ENCODE assay signal across 18 cellular contexts in genomic region chr5:52706775-52707174, GRCh38.
DNase-seq lines count a peak whose midpoint lies in the region; ATAC-seq, FAIRE-seq and TF ChIP-seq lines count a peak whose summit lies in the region.
"Had no signal": no experiment of that assay in that cellular context is flagged by ENCODE, and none has a peak within 500 bp of the region (broad histone marks: within the 10 kb centered on the region; RNA-seq: fewer than 3 reads in every experiment).

No MANE protein-coding gene starts in this region.

- H3K4me1 Mint-ChIP-seq in WTC11, result peaks cover 11% of the 10 kb centered on the region

- H2AK5ac ChIP-seq in mesenchymal stem cell (ENCODE audit: low read length, severe bottlenecking), result no peak overlapping the region

- 0 out of 2 replicates have a peak overlapping the region, but pooled peaks have one; percentile 18 for H3K4me2 ChIP-seq in HepG2 (ENCODE audit: low read depth, low read length)
- H3K4me2 ChIP-seq in mesenchymal stem cell (ENCODE audit: low read length, poor library complexity, severe bottlenecking), result no peak overlapping the region

- H2BK15ac ChIP-seq in mesenchymal stem cell (ENCODE audit: low read depth, poor library complexity, severe bottlenecking), result no peak overlapping the region

- H3K36me3 Mint-ChIP-seq in WTC11, result no peaks in the 10 kb centered on the region
- H3K36me3 Mint-ChIP-seq: CD4-positive, alpha-beta memory T cell had no signal

- H4K91ac ChIP-seq in mesenchymal stem cell (ENCODE audit: low read length), result no peak overlapping the region

- H3K9ac ChIP-seq in HepG2 (ENCODE audit: insufficient read depth, low read depth, low read length) (no peak overlapping the region), mesenchymal stem cell (ENCODE audit: low read length) (no peak overlapping the region)

- no peak for TF ChIP-seq RAD21 in HepG2 (CRISPR knock-in tag; IDR thresholded peaks at IDR 0.05)

- CTCF ChIA-PET in HepG2 (lab: Yijun Ruan, JAX; ENCODE audit: low intra/inter-chr PET ratio, low total read pairs) (no interaction called here), WTC11 (lab: Charles Lee) (interaction anchor here (0.9 kb wide), 1 partner anchor 14 kb away, joined by 3 read pairs; no protein-coding TSS in a partner anchor), HEK293T (lab: Yijun Ruan, JAX) (no interaction called here), A673 (lab: Charles Lee) (no interaction called here)

- peak overlapping the region; percentile 2 to 91 for H2BK12ac ChIP-seq in mesenchymal stem cell (ENCODE audit: low read length in 2 of 2)

- no peak overlapping the region for H3K23ac ChIP-seq in mesenchymal stem cell (ENCODE audit: low read length in 2 of 2)

- no peak for TF ChIP-seq CTCF in HepG2 (CRISPR knock-in tag; IDR thresholded peaks at IDR 0.05)
- no peak for TF ChIP-seq CTCF in right lobe of liver (IDR thresholded peaks at IDR 0.05)
- no peak for TF ChIP-seq CTCF in WTC11 (IDR thresholded peaks at IDR 0.05)
- no peak for TF ChIP-seq CTCF in A673 (conservative IDR thresholded peaks at IDR 0.05; ENCODE audit: low read depth, low read length)

- no peaks in the 10 kb centered on the region for H4K20me1 ChIP-seq in HepG2 (ENCODE audit: insufficient read depth, low read length)

- no peak overlapping the region for H3K27ac Mint-ChIP-seq in WTC11
- H3K27ac Mint-ChIP-seq: CD4-positive, alpha-beta memory T cell had no signal

- TF ChIP-seq POLR2A in HepG2 (IDR thresholded peaks at IDR 0.05; ENCODE audit: insufficient read depth in 1 of 2, low read depth in 2 of 2, low read length in 2 of 2) (no peak), right lobe of liver (IDR thresholded peaks at IDR 0.05) (no peak)

- intact Hi-C loops in HepG2 (cut with micrococcal nuclease; ENCODE audit: unreplicated experiment), result no loop called here
- intact Hi-C loops in right lobe of liver (cut with DNase I), result no loop called here
- intact Hi-C loops in A673 (cut with micrococcal nuclease; ENCODE audit: unreplicated experiment), result no loop called here

- H3K27me3 Mint-ChIP-seq in WTC11 (ENCODE audit: low read depth), result no peaks in the 10 kb centered on the region
- H3K27me3 Mint-ChIP-seq: CD4-positive, alpha-beta memory T cell had no signal

- H3K27ac ChIP-seq in HepG2 (ENCODE audit: extremely low read length, insufficient read depth, low read length) (no peak overlapping the region), right lobe of liver (no peak overlapping the region), mesenchymal stem cell (ENCODE audit: low read length, poor library complexity, severe bottlenecking) (no peak overlapping the region), A673 (ENCODE audit: low read depth, low read length, poor library complexity, severe bottlenecking) (no peak overlapping the region)
- H3K27ac ChIP-seq: C4-2B had no signal

- no peaks in the 10 kb centered on the region for H3K9me3 ChIP-seq in HepG2 (ENCODE audit: low read length)
- no peaks in the 10 kb centered on the region for H3K9me3 ChIP-seq in right lobe of liver
- H3K9me3 ChIP-seq in mesenchymal stem cell (ENCODE audit: control insufficient read depth, low read length), result no peaks in the 10 kb centered on the region
- H3K9me3 ChIP-seq in A673 (ENCODE audit: low read depth, low read length, poor library complexity, severe bottlenecking), result no peaks in the 10 kb centered on the region

- DNase-seq in HepG2 (ENCODE audit: low spot score), result no peak
- DNase-seq in right lobe of liver, result no peak
- DNase-seq in WTC11 (ENCODE audit: low spot score), result peak; percentile 16
- DNase-seq in mesenchymal stem cell, result no peak
- DNase-seq in HEK293T (ENCODE audit: extremely low spot score), result no peak
- no peak for DNase-seq in A673 (ENCODE audit: low spot score)
- DNase-seq: 8988T; ACHN; CD4-positive, alpha-beta memory T cell; DMS79; EL had no signal

- H3K27me3 ChIP-seq in HepG2 (ENCODE audit: control insufficient read depth in 1 of 2, insufficient read depth in 2 of 2, low read length in 2 of 2), result no peaks in the 10 kb centered on the region
- H3K27me3 ChIP-seq in right lobe of liver, result no peaks in the 10 kb centered on the region
- no peaks in the 10 kb centered on the region for H3K27me3 ChIP-seq in mesenchymal stem cell (ENCODE audit: control insufficient read depth in 1 of 2, insufficient read depth in 1 of 2, low read length in 2 of 2)
- no peaks in the 10 kb centered on the region for H3K27me3 ChIP-seq in A673 (replicated peaks; ENCODE audit: insufficient read depth, low read depth, low read length, poor library complexity)

- peak overlapping the region; percentile 16 to 84 for H3K18ac ChIP-seq in mesenchymal stem cell (ENCODE audit: low read depth in 1 of 2, low read length in 2 of 2)

- no peaks in the 10 kb centered on the region for H3K36me3 ChIP-seq in HepG2 (replicated peaks in 1 of 2; ENCODE audit: control insufficient read depth in 1 of 2, insufficient read depth in 2 of 2, low read length in 2 of 2)
- H3K36me3 ChIP-seq in right lobe of liver, result no peaks in the 10 kb centered on the region
- H3K36me3 ChIP-seq in mesenchymal stem cell (ENCODE audit: control insufficient read depth in 1 of 2, insufficient read depth in 2 of 2, low read depth in 1 of 2, low read length in 2 of 2), result no peaks in the 10 kb centered on the region
- no peaks in the 10 kb centered on the region for H3K36me3 ChIP-seq in A673 (ENCODE audit: insufficient read depth, low read length, poor library complexity, severe bottlenecking)

- peak overlapping the region in 1 of 2 experiments; percentile 73 for H3K4ac ChIP-seq in mesenchymal stem cell (ENCODE audit: low read depth in 1 of 2, low read length in 2 of 2)

- no peak overlapping the region for H4K8ac ChIP-seq in mesenchymal stem cell (ENCODE audit: low read length)

- H3K79me1 ChIP-seq in mesenchymal stem cell (replicated peaks; ENCODE audit: low read length, poor library complexity, severe bottlenecking), result no peaks in the 10 kb centered on the region

- no peaks in the 10 kb centered on the region for H3K79me2 ChIP-seq in HepG2 (ENCODE audit: insufficient read depth, low read length)

- 60% methylated on average over 5 of the region's 5 CpGs for WGBS in HepG2 (ENCODE audit: low lambda C conversion rate)
- WGBS in right lobe of liver (ENCODE audit: insufficient coverage, low coverage, low lambda C conversion rate, missing lambda C conversion rate), result 74% methylated on average over 3 of the region's 5 CpGs
- WGBS in mesenchymal stem cell, result 75% methylated on average over 1 of the region's 5 CpGs

- ATAC-seq in HepG2, result no peak
- no peak for ATAC-seq in right lobe of liver
- ATAC-seq in WTC11, result peak; percentile 72
- ATAC-seq in GM18870 (IDR thresholded peaks at IDR 0.05; ENCODE audit: unreplicated experiment), result no peak
- no peak for ATAC-seq in GM21717 (IDR thresholded peaks at IDR 0.05; ENCODE audit: unreplicated experiment)
- ATAC-seq: HCT116 had no signal

- BruUV-seq in HepG2 (replicated peaks; lab: Mats Ljungman, UMichigan) (no TSS peak), A673 (replicated peaks; lab: Mats Ljungman, UMichigan) (no TSS peak)

- H2AFZ ChIP-seq in HepG2 (ENCODE audit: low read length), result no peak overlapping the region
- H2AFZ ChIP-seq in mesenchymal stem cell (ENCODE audit: low read depth, low read length), result no peak overlapping the region

- in situ Hi-C loops in HepG2 (cut with HindIII; ENCODE audit: extremely low pct_ligation_motif_present, low pct_unique_long_range_greater_than_20kb), result loop anchor here (5.0 kb wide), 1 partner anchor 81 kb away; the partner anchor contains the start of genes ITGA1 and PELO

- H3K4me3 Mint-ChIP-seq in WTC11, result no peak overlapping the region

- no peak overlapping the region for H3K4me3 ChIP-seq in HepG2 (replicated peaks in 1 of 3; ENCODE audit: insufficient read depth in 1 of 3, low read depth in 2 of 3, low read length in 3 of 3)
- H3K4me3 ChIP-seq in right lobe of liver, result no peak overlapping the region
- H3K4me3 ChIP-seq in mesenchymal stem cell (ENCODE audit: insufficient read depth in 1 of 2, low read depth in 1 of 2, low read length in 2 of 2), result no peak overlapping the region
- no peak overlapping the region for H3K4me3 ChIP-seq in A673 (ENCODE audit: low read depth, low read length, poor library complexity, severe bottlenecking)

- no peak overlapping the region for H2BK5ac ChIP-seq in mesenchymal stem cell (ENCODE audit: low read depth, low read length, poor library complexity, severe bottlenecking)

- H3K9me3 Mint-ChIP-seq in WTC11, result no peaks in the 10 kb centered on the region

- H3K4me1 ChIP-seq in HepG2 (ENCODE audit: insufficient read depth, low read length) (peaks cover 63% of the 10 kb centered on the region), right lobe of liver (peaks cover 0 to 12% (median 0%) of the 10 kb centered on the region in 4 donors), mesenchymal stem cell (ENCODE audit: control insufficient read depth, insufficient read depth, low read depth, low read length) (peaks cover 2% of the 10 kb centered on the region), A673 (ENCODE audit: insufficient read depth, low read length, poor library complexity, severe bottlenecking) (peaks cover 6% of the 10 kb centered on the region)

- peak overlapping the region; percentile 27 for H2BK120ac ChIP-seq in mesenchymal stem cell (ENCODE audit: low read depth, low read length)

- H3K14ac ChIP-seq in mesenchymal stem cell (ENCODE audit: low read length in 2 of 2), result no peak overlapping the region

- FAIRE-seq in HepG2 (lab: Jason Lieb, UNC), result no peak
- FAIRE-seq: G401.6, GM12892, H54 had no signal

- TF ChIP-seq EP300 in HepG2 (IDR thresholded peaks at IDR 0.05; ENCODE audit: low read depth in 2 of 2, low read length in 2 of 2) (no peak), HepG2 (CRISPR knock-in tag; IDR thresholded peaks at IDR 0.05; ENCODE audit: borderline replicate concordance) (no peak)

- POLR2A ChIA-PET in HepG2 (lab: Yijun Ruan, JAX) (no interaction called here), WTC11 (lab: Charles Lee) (no interaction called here), HEK293T (lab: Yijun Ruan, JAX) (no interaction called here), A673 (lab: Charles Lee; ENCODE audit: low non-redundant PET) (no interaction called here)

TF ChIP-seq in HepG2, 621 proteins besides CTCF, POLR2A, EP300 and RAD21 (continues in another document):
- no peak for TF ChIP-seq ZNF510 (CRISPR knock-in tag; IDR thresholded peaks at IDR 0.05; ENCODE audit: low read depth)

TF ChIP-seq in HEK293T, 16 proteins besides CTCF, POLR2A, EP300 and RAD21:
- TF ChIP-seq SP1 (IDR thresholded peaks at IDR 0.05), result no peak
